2 cellular contexts compared by ENCODE assay signal in the genomic region with DNA sequence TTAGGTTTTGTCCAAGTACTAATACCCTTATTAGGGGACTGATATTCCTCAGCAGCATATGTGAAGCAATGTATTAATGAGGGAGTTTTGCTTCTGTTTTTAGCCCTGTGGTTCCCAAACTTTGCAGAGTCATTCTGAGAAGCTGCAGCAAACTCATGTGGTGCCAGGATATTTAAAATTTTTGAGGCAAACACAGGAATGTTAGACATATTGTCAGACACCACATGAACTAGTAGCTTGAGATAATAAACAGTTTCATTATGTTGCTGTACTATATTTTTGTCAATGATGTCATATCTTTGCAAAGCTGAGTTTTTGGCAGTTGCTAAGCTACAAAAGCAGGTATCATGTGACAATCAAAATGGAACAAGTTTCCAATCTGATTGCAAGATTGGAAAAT.
TF ChIP-seq lines count a peak whose summit lies in the region.

No MANE protein-coding gene starts in this region.

TF ChIP-seq in SK-N-SH, 30 proteins besides CTCF, POLR2A, EP300 and RAD21:
- TF ChIP-seq GABPA (IDR thresholded peaks at IDR 0.05; ENCODE audit: low read depth), result no peak
- TF ChIP-seq, protein P1, sequence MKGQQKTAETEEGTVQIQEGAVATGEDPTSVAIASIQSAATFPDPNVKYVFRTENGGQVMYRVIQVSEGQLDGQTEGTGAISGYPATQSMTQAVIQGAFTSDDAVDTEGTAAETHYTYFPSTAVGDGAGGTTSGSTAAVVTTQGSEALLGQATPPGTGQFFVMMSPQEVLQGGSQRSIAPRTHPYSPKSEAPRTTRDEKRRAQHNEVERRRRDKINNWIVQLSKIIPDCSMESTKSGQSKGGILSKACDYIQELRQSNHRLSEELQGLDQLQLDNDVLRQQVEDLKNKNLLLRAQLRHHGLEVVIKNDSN (IDR thresholded peaks at IDR 0.05; ENCODE audit: borderline replicate concordance, low read depth), result peak; percentile 47; the same call in 1 of the 2 replicates
- TF ChIP-seq TEAD4 (IDR thresholded peaks at IDR 0.05; ENCODE audit: borderline replicate concordance, insufficient read depth), result peak; percentile 52; the same call in 1 of the 2 replicates
- no peak for TF ChIP-seq NRF1 (IDR thresholded peaks at IDR 0.05; ENCODE audit: low read depth, low read length)
- TF ChIP-seq JUND (IDR thresholded peaks at IDR 0.05), result peak; percentile 27; the same call in 1 of the 2 replicates
- peak; percentile 68; the same call in 1 of the 2 replicates for TF ChIP-seq MEF2A (IDR thresholded peaks at IDR 0.05; ENCODE audit: borderline replicate concordance, low read depth)
- peak; percentile 55 for TF ChIP-seq TCF12 (IDR thresholded peaks at IDR 0.05)
TF ChIP-seq in SK-N-SH: peak in this region for 5.

TF ChIP-seq in HepG2, 621 proteins besides CTCF, POLR2A, EP300 and RAD21:
- peak; percentile 67 for TF ChIP-seq ATF7 (IDR thresholded peaks at IDR 0.05)
- no peak for TF ChIP-seq ATF7 (CRISPR knock-in tag; IDR thresholded peaks at IDR 0.05)
- TF ChIP-seq MED1 (CRISPR knock-in tag; IDR thresholded peaks at IDR 0.05), result no peak
- no peak for TF ChIP-seq ZNF883 (CRISPR knock-in tag; IDR thresholded peaks at IDR 0.05; ENCODE audit: not compliant biosample characterization)
